ENCODE assay signal across 8 cellular contexts in genomic region chr1:192579319-192579738, GRCh38. TPM values are rescaled to one million over a fixed set of nuclear protein-coding genes. Genes with fewer than 3 reads are reported as not detected.
A peak's percentile ranks its signal among the peaks of the same experiment; 100 is the strongest.
DNase-seq lines count a peak whose midpoint lies in the region; ATAC-seq and TF ChIP-seq lines count a peak whose summit lies in the region.

No MANE protein-coding gene starts in this region.

- 76 to 91% methylated on average over 3 of the region's 3 CpGs for WGBS in tibial nerve, 2 donors

- H3K36me3 Mint-ChIP-seq in activated CD4-positive, alpha-beta T cell treated with anti-CD3 and anti-CD28 coated beads, Interleukin-2, amount 10 ng/mL, durations not matched to agents 7 days and 5 days (ENCODE audit: low read depth): peaks cover 29% of the 10 kb centered on the region

- H3K4me1 ChIP-seq in OCI-LY1 (ENCODE audit: insufficient read depth, low read length, severe bottlenecking) (peaks cover 49% of the 10 kb centered on the region), fibroblast of lung (ENCODE audit: control insufficient read depth, extremely low read depth, insufficient read depth, low read length) (no peaks in the 10 kb centered on the region), thoracic aorta (ENCODE audit: control insufficient read depth in 1 of 2, low read depth in 2 of 2) (no peaks in the 10 kb centered on the region), tibial nerve (no peaks in the 10 kb centered on the region)

- no peaks in the 10 kb centered on the region for H3K79me2 ChIP-seq in OCI-LY1 (ENCODE audit: insufficient read depth, low read length)
- H3K79me2 ChIP-seq in fibroblast of lung (ENCODE audit: control insufficient read depth, insufficient read depth, low read length): no peaks in the 10 kb centered on the region

- no peak overlapping the region for H3K27ac ChIP-seq in OCI-LY1 (ENCODE audit: low read depth, low read length, poor library complexity, severe bottlenecking)
- no peak overlapping the region for H3K27ac ChIP-seq in fibroblast of lung (ENCODE audit: insufficient read depth, low read length)
- H3K27ac ChIP-seq in thoracic aorta: no peak overlapping the region
- H3K27ac ChIP-seq in tibial nerve: no peak overlapping the region

- DNase-seq in activated CD4-positive, alpha-beta T cell treated with anti-CD3 and anti-CD28 coated beads, Interleukin-2, amount 10 ng/mL, durations not matched to agents 7 days and 5 days: peak; percentile 19
- DNase-seq in activated CD4-positive, alpha-beta T cell treated with anti-CD3 and anti-CD28 coated beads, Interleukin-2, amount 50 U/mL, for 1 hour: no peak
- DNase-seq in fibroblast of lung (ENCODE audit: low read depth in 2 of 2) (peak; percentile 45 to 53), thoracic aorta (ENCODE audit: low spot score) (no peak), UCSD-AML1 (lab: John Stamatoyannopoulos, UW; ENCODE audit: unreplicated experiment) (no peak), tibial nerve (ENCODE audit: low spot score in 2 of 2) (no peak), NAMALWA (ENCODE audit: low spot score) (no peak)

- no peak for TF ChIP-seq POLR2A in tibial nerve (IDR thresholded peaks at IDR 0.05)

- H3K36me3 ChIP-seq in OCI-LY1 (ENCODE audit: insufficient read depth, low read length): peaks cover 3% of the 10 kb centered on the region; the same call in 1 of the 2 replicates
- no peaks in the 10 kb centered on the region for H3K36me3 ChIP-seq in fibroblast of lung (ENCODE audit: control insufficient read depth, insufficient read depth, low read length)
- H3K36me3 ChIP-seq in thoracic aorta: no peaks in the 10 kb centered on the region
- no peaks in the 10 kb centered on the region for H3K36me3 ChIP-seq in tibial nerve

- H3K27me3 ChIP-seq in OCI-LY1 (ENCODE audit: insufficient read depth, low read length): no peaks in the 10 kb centered on the region
- H3K27me3 ChIP-seq in fibroblast of lung (ENCODE audit: control insufficient read depth, insufficient read depth, low read length): no peaks in the 10 kb centered on the region
- no peaks in the 10 kb centered on the region for H3K27me3 ChIP-seq in thoracic aorta (replicated peaks; ENCODE audit: insufficient read depth)
- no peaks in the 10 kb centered on the region for H3K27me3 ChIP-seq in tibial nerve

- ATAC-seq in thoracic aorta (ENCODE audit: insufficient number of reproducible peaks, low FRiP score, low read depth): no peak

- H2AFZ ChIP-seq in OCI-LY1 (ENCODE audit: low read length) (no peak overlapping the region), fibroblast of lung (ENCODE audit: low read length) (no peak overlapping the region)

- no peaks in the 10 kb centered on the region for H3F3A ChIP-seq in OCI-LY1 (ENCODE audit: insufficient read depth, low read length)

- TF ChIP-seq CTCF in OCI-LY1 (IDR thresholded peaks at IDR 0.05; ENCODE audit: low read length) (no peak), fibroblast of lung (conservative IDR thresholded peaks at IDR 0.05 in 1 of 2, IDR thresholded peaks at IDR 0.05 in 1 of 2; ENCODE audit: low read depth in 1 of 2, low read length in 2 of 2) (no peak), thoracic aorta (IDR thresholded peaks at IDR 0.05) (no peak), tibial nerve (IDR thresholded peaks at IDR 0.05) (no peak)

- H3K4me1 Mint-ChIP-seq in activated CD4-positive, alpha-beta T cell treated with anti-CD3 and anti-CD28 coated beads, Interleukin-2, amount 10 ng/mL, durations not matched to agents 7 days and 5 days: peaks cover 55% of the 10 kb centered on the region

- peak in 1 of 2 donors; percentile 79 for TF ChIP-seq EP300 in tibial nerve (IDR thresholded peaks at IDR 0.05)

- peak overlapping the region; percentile 22; the same call in 1 of the 2 replicates for H3K4me2 ChIP-seq in OCI-LY1 (ENCODE audit: low read length)
- no peak overlapping the region for H3K4me2 ChIP-seq in fibroblast of lung (ENCODE audit: extremely low read depth, insufficient read depth, low read length)

- H3K9me3 ChIP-seq in OCI-LY1 (ENCODE audit: low read length) (no peaks in the 10 kb centered on the region), fibroblast of lung (ENCODE audit: control insufficient read depth, insufficient read depth, low read depth, low read length) (no peaks in the 10 kb centered on the region), thoracic aorta (no peaks in the 10 kb centered on the region), tibial nerve (no peaks in the 10 kb centered on the region)

- no peak overlapping the region for H3K9ac ChIP-seq in OCI-LY1 (ENCODE audit: low read length)
- H3K9ac ChIP-seq in fibroblast of lung (ENCODE audit: insufficient read depth, low read length): no peak overlapping the region

- CTCF ChIA-PET in activated CD4-positive, alpha-beta T cell treated with anti-CD3 and anti-CD28 coated beads, Interleukin-2, amount 10 ng/mL, durations not matched to agents 7 days and 5 days (lab: Charles Lee): interaction anchor here (0.8 to 2.6 kb wide), 5 partner anchors 29 to 106 kb away, joined by 3 to 9 read pairs (median 3); no protein-coding TSS in a partner anchor

- peak overlapping the region; percentile 16 for H3K27ac Mint-ChIP-seq in activated CD4-positive, alpha-beta T cell treated with anti-CD3 and anti-CD28 coated beads, Interleukin-2, amount 10 ng/mL, durations not matched to agents 7 days and 5 days

- no peaks in the 10 kb centered on the region for H3K9me2 ChIP-seq in OCI-LY1 (ENCODE audit: low read depth, low read length)

- H4K20me1 ChIP-seq in OCI-LY1 (ENCODE audit: insufficient read depth, low read length): no peaks in the 10 kb centered on the region
- H4K20me1 ChIP-seq in fibroblast of lung (ENCODE audit: control insufficient read depth, extremely low read depth, insufficient read depth, low read length): no peaks in the 10 kb centered on the region

- H3K4me3 Mint-ChIP-seq in activated CD4-positive, alpha-beta T cell treated with anti-CD3 and anti-CD28 coated beads, Interleukin-2, amount 10 ng/mL, durations not matched to agents 7 days and 5 days: peak overlapping the region; percentile 75

- POLR2A ChIA-PET in activated CD4-positive, alpha-beta T cell treated with anti-CD3 and anti-CD28 coated beads, Interleukin-2, amount 10 ng/mL, durations not matched to agents 7 days and 5 days (lab: Charles Lee): no interaction called here

- no peaks in the 10 kb centered on the region for H3K9me3 Mint-ChIP-seq in activated CD4-positive, alpha-beta T cell treated with anti-CD3 and anti-CD28 coated beads, Interleukin-2, amount 10 ng/mL, durations not matched to agents 7 days and 5 days

- H3K4me3 ChIP-seq in OCI-LY1 (ENCODE audit: low read depth, low read length, poor library complexity, severe bottlenecking) (no peak overlapping the region), fibroblast of lung (replicated peaks in 1 of 4; ENCODE audit: control extremely low read depth in 1 of 4, insufficient read depth in 1 of 4, low read depth in 3 of 4, low read length in 4 of 4) (no peak overlapping the region), thoracic aorta (peak overlapping the region; percentile 54), tibial nerve (no peak overlapping the region)

- H3K27me3 Mint-ChIP-seq in activated CD4-positive, alpha-beta T cell treated with anti-CD3 and anti-CD28 coated beads, Interleukin-2, amount 10 ng/mL, durations not matched to agents 7 days and 5 days: peaks cover 2% of the 10 kb centered on the region

RNA-seq across cellular contexts. Expression of gene RGS1, which starts 3.8 kb away (rescaled TPM):
- 10 to 100 TPM; 14.2 to 14.8 TPM for total RNA-seq in activated CD4-positive, alpha-beta T cell treated with anti-CD3 and anti-CD28 coated beads, Interleukin-2, amount 10 ng/mL, durations not matched to agents 7 days and 5 days
- under 0.01 and 0.50 TPM in 2 replicates for total RNA-seq in fibroblast of lung
- polyA plus RNA-seq in fibroblast of lung: 0.18 and 3.6 TPM in 2 replicates
- polyA plus RNA-seq in fibroblast of lung (2012): 0.12 and 1.7 TPM in 2 replicates
- 0.07 TPM in 1 of 2 replicates, not detected in the other for polyA minus RNA-seq in fibroblast of lung (ENCODE audit: low replicate concordance)
- 100 to 1,000 TPM in 1 of 2 donors, 10 to 100 TPM in 1; 54.0 to 127 TPM for total RNA-seq in thoracic aorta
- 100 to 1,000 TPM; 142 to 489 (median 195) TPM for total RNA-seq in tibial nerve

RNA-seq across cellular contexts. Expression of gene RGS13, which starts 56.6 kb away (rescaled TPM):
- not detected for total RNA-seq in activated CD4-positive, alpha-beta T cell treated with anti-CD3 and anti-CD28 coated beads, Interleukin-2, amount 10 ng/mL, durations not matched to agents 7 days and 5 days
- not detected in 2 replicates for total RNA-seq in fibroblast of lung
- polyA plus RNA-seq in fibroblast of lung: 0.10 TPM in 1 of 2 replicates, not detected in the other
- polyA plus RNA-seq in fibroblast of lung (2012): 0.09 TPM in 1 of 2 replicates, not detected in the other
- polyA minus RNA-seq in fibroblast of lung (ENCODE audit: low replicate concordance): not detected in 2 replicates
- total RNA-seq in thoracic aorta: 1 to 10 TPM in 1 of 2 donors, under 1 TPM in 1; 0.56 to 1.1 TPM
- under 1 TPM in 2 of 4 donors, not detected in 2; 0.22 to 0.78 TPM for total RNA-seq in tibial nerve

Comparison
In these comparisons a context has a peak if more than half of its experiments do, and no peak if none do; other contexts are left out.
1. DNase-seq: peak in activated CD4-positive, alpha-beta T cell treated with anti-CD3 and anti-CD28 coated beads, Interleukin-2, amount 10 ng/mL, durations not matched to agents 7 days and 5 days (single experiment) and fibroblast of lung (2 of 2); none in activated CD4-positive, alpha-beta T cell treated with anti-CD3 and anti-CD28 coated beads, Interleukin-2, amount 50 U/mL, for 1 hour (single experiment), thoracic aorta (single experiment), UCSD-AML1 (single experiment), tibial nerve (0 of 2) and NAMALWA (single experiment).
2. RNA of gene RGS1, which starts 3.8 kb away (total RNA-seq): 142 to 489 TPM in tibial nerve, 54.0 to 127 TPM in thoracic aorta and 14.2 to 14.8 TPM in activated CD4-positive, alpha-beta T cell treated with anti-CD3 and anti-CD28 coated beads, Interleukin-2, amount 10 ng/mL, durations not matched to agents 7 days and 5 days; under 0.01 to 0.50 TPM in fibroblast of lung; every median in the first group is over 10 times any median in the second.